Comparison of ENCODE assay signal across 9 cellular contexts in genomic region chr5:127536687-127537086, GRCh38. TPM values are rescaled to one million over a fixed set of nuclear protein-coding genes. Genes with fewer than 3 reads are reported as not detected.
DNase-seq lines count a peak whose midpoint lies in the region; FAIRE-seq and TF ChIP-seq lines count a peak whose summit lies in the region.
"Had no signal": no experiment of that assay in that cellular context is flagged by ENCODE, and none has a peak within 500 bp of the region (broad histone marks: within the 10 kb centered on the region; RNA-seq: fewer than 3 reads in every experiment).

No MANE protein-coding gene starts in this region.

- H3K27me3 ChIP-seq in testis: no peaks in the 10 kb centered on the region

- H3K36me3 ChIP-seq in kidney (ENCODE audit: control insufficient read depth in 1 of 2, insufficient read depth in 2 of 2, low read length in 2 of 2) (peaks cover 22 to 41% of the 10 kb centered on the region in 2 donors), testis (ENCODE audit: low read depth, missing control alignments) (no peaks in the 10 kb centered on the region)

- peak; percentile 91 for FAIRE-seq in kidney (lab: Jason Lieb, UNC)

- no peak for TF ChIP-seq POLR2A in testis (IDR thresholded peaks at IDR 0.05)

- WGBS in testis, 2 donors: 85 to 93% methylated on average over 2 of the region's 2 CpGs

- in situ Hi-C loops in SK-MEL-5 (cut with HindIII; ENCODE audit: low pct_unique_long_range_greater_than_20kb, low sequenced_read_pairs): no loop called here

- H3K9me3 ChIP-seq in kidney (ENCODE audit: control insufficient read depth in 1 of 2, low read length in 2 of 2): no peaks in the 10 kb centered on the region
- H3K9me3 ChIP-seq in testis: no peaks in the 10 kb centered on the region

- no peaks in the 10 kb centered on the region for H3K4me1 ChIP-seq in kidney (ENCODE audit: control insufficient read depth in 1 of 2, insufficient read depth in 1 of 2, low read depth in 1 of 2, low read length in 2 of 2)
- no peaks in the 10 kb centered on the region for H3K4me1 ChIP-seq in testis

- intact Hi-C loops in kidney (cut with DNase I) (no loop called here), testis (cut with DNase I; ENCODE audit: low total_unique reads) (no loop called here)

- H3K9ac ChIP-seq in kidney (ENCODE audit: low read length in 2 of 2): no peak overlapping the region

- H3K27ac ChIP-seq in kidney (ENCODE audit: low read depth in 2 of 2, low read length in 2 of 2) (no peak overlapping the region), testis (no peak overlapping the region)

- TF ChIP-seq CTCF in AG10803 (conservative IDR thresholded peaks at IDR 0.05; ENCODE audit: low read length) (peak; percentile 46), GM12872 (IDR thresholded peaks at IDR 0.05; ENCODE audit: insufficient read depth, low read depth, low read length) (0 out of 3 replicates have a peak, but pooled peaks have one; percentile 18), kidney (IDR thresholded peaks at IDR 0.05; ENCODE audit: borderline replicate concordance, extremely low read depth, insufficient read depth) (no peak), testis (IDR thresholded peaks at IDR 0.05) (peak in 1 of 3 experiments; percentile 24)

- DNase-seq in AG10803 (ENCODE audit: low read depth) (peak; percentile 21), SK-MEL-5 (ENCODE audit: low read depth, low spot score) (peak; percentile 30), kidney (no peak), DMS153 treated with DMSO at 0.1 percent for 48 hours (lab: John Stamatoyannopoulos, UW; ENCODE audit: unreplicated experiment) (no peak), testis (no peak), cerebellar nuclear complex (lab: John Stamatoyannopoulos, UW) (no peak), GM19238 (ENCODE audit: insufficient read length, low spot score) (no peak)
- DNase-seq: cortex of kidney had no signal

- H3K4me3 ChIP-seq in AG10803 (ENCODE audit: low read length) (no peak overlapping the region), kidney (ENCODE audit: low read length in 2 of 2) (no peak overlapping the region), testis (no peak overlapping the region)

RNA-seq across cellular contexts. Expression of gene PRRC1, which starts 19.2 kb away (rescaled TPM):
- 36.5 and 41.4 TPM in 2 replicates for total RNA-seq in SK-MEL-5 (2014; rRNA removed; shearing (Covaris generic))
- polyA plus RNA-seq in SK-MEL-5 (2015; cell fraction: cytosol; rRNA removed): 33.2 and 35.0 TPM in 2 replicates
- 47.1 and 48.0 TPM in 2 replicates for polyA plus RNA-seq in SK-MEL-5 (2015; cell fraction: nucleus; rRNA removed)
- total RNA-seq in kidney: 55.8 TPM
- 19.8 TPM for polyA plus RNA-seq in kidney (ENCODE audit: insufficient read depth, low read depth, low replicate concordance)
- total RNA-seq in testis: 10 to 100 TPM; 45.6 to 53.6 TPM
- polyA plus RNA-seq in testis (ENCODE audit: insufficient read depth, low read depth, low replicate concordance): 32.2 TPM

Comparison
In these comparisons a context has a peak if more than half of its experiments do, and no peak if none do; other contexts are left out.
1. DNase-seq: peak in AG10803 (single experiment) and SK-MEL-5 (single experiment); none in kidney (single experiment), DMS153 treated with DMSO at 0.1 percent for 48 hours (single experiment), testis (single experiment), cerebellar nuclear complex (0 of 2) and GM19238 (single experiment).